ENCODE assay signal across 8 cellular contexts in the genomic region with DNA sequence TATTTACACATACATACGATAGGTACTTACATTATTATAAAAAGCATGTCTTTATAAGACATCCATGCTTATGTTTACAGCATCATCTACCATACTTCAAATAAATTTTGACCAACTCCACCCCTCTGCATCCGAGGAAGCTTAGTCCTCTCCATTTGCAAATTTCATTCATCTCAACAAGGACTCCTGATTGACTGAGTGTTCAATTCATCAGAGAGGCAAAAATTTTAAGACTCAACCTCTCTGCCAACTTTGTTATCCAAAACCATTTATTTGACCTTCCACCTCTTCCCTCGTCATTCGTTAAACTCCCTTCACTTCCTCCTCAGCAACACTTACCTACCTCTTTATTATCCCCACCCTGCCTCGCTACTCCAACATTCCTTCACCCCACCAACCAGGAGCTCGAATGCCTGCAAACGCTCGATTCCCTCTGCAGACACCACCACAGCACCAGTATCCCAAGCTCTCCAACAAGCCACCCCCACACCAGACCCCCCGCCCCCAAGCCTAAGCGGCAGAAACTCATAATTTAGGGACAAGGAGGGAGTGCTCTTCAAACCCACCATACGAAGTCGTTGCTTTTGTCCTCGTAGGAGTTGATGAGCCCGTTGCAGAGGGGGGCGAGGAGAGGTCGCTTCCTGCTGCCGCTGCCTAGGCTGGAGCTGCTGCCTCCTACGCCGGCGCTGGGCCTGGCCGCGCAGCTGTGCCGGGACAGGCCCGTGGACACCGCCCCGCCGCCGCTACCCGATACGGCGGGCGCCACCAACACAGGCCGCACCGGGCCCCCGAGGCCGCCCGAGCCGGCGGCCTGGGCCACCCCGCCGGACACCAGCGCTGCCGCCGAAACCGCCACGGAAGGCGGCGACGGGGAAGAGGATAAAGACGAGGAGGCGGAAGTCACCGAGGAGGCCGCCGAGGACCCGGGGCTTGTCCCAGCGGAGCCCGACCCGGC. TPM values are rescaled to one million over a fixed set of nuclear protein-coding genes. Genes with fewer than 3 reads are reported as not detected.
DNase-seq lines count a peak whose midpoint lies in the region; ATAC-seq and TF ChIP-seq lines count a peak whose summit lies in the region.

No MANE protein-coding gene starts in this region.

- ATAC-seq in GM21528 (IDR thresholded peaks at IDR 0.05; ENCODE audit: low FRiP score, unreplicated experiment) (peak; percentile 20), left lung (peak; percentile 51)

- H3K4me1 Mint-ChIP-seq in T-helper 2 cell treated with Interferon-gamma antibody and Interleukin-4, amounts not matched to agents 5 μg/mL and 100 μg/mL, for 36 hours (ENCODE audit: low read depth) = peaks cover 29% of the 10 kb centered on the region

- no peaks in the 10 kb centered on the region for H3K27me3 Mint-ChIP-seq in T-helper 2 cell treated with Interferon-gamma antibody and Interleukin-4, amounts not matched to agents 5 μg/mL and 100 μg/mL, for 36 hours (ENCODE audit: low read depth)

- H3K9me3 ChIP-seq in HUES48 (ENCODE audit: control insufficient read depth, insufficient read depth, low read length) (no peaks in the 10 kb centered on the region), left lung (no peaks in the 10 kb centered on the region)

- H3K9me3 Mint-ChIP-seq in T-helper 2 cell treated with Interferon-gamma antibody and Interleukin-4, amounts not matched to agents 5 μg/mL and 100 μg/mL, for 36 hours = no peaks in the 10 kb centered on the region

- intact Hi-C loops in left lung (cut with DNase I) = no loop called here

- H3K36me3 ChIP-seq in HUES48 (ENCODE audit: control insufficient read depth, insufficient read depth, low read length) (no peaks in the 10 kb centered on the region), left lung (no peaks in the 10 kb centered on the region)

- peak overlapping the region; percentile 97 for H3K4me3 Mint-ChIP-seq in T-helper 2 cell treated with Interferon-gamma antibody and Interleukin-4, amounts not matched to agents 5 μg/mL and 100 μg/mL, for 36 hours

- H3K27ac Mint-ChIP-seq in T-helper 2 cell treated with Interferon-gamma antibody and Interleukin-4, amounts not matched to agents 5 μg/mL and 100 μg/mL, for 36 hours = peak overlapping the region; percentile 92

- H3K27ac ChIP-seq in HUES48 (ENCODE audit: low read depth, low read length) (peak overlapping the region; percentile 97), left lung (peak overlapping the region; percentile 97 to 99)

- no peak for TF ChIP-seq CTCF in left lung (IDR thresholded peaks at IDR 0.05)

- H3K27me3 ChIP-seq in HUES48 (ENCODE audit: control insufficient read depth, insufficient read depth, low read length) (no peaks in the 10 kb centered on the region), left lung (no peaks in the 10 kb centered on the region)

- H3K4me3 ChIP-seq in HUES48 (ENCODE audit: low read depth, low read length) (peak overlapping the region; percentile 84), left lung (peak overlapping the region; percentile 91 to 95)

- H3K4me1 ChIP-seq in HUES48 (ENCODE audit: control insufficient read depth, insufficient read depth, low read length) (peaks cover 14% of the 10 kb centered on the region; the same call in 1 of the 2 replicates), left lung (peaks cover 5 to 61% of the 10 kb centered on the region in 2 donors)

- peak overlapping the region; percentile 62 for H3K9ac ChIP-seq in HUES48 (ENCODE audit: low read depth, low read length)

- DNase-seq in DMS153 treated with DMSO at 0.1 percent for 48 hours (lab: John Stamatoyannopoulos, UW; ENCODE audit: unreplicated experiment) (peak; percentile 45), DMS153 (lab: John Stamatoyannopoulos, UW) (no peak), dedifferentiated amniotic fluid mesenchymal stem cell (ENCODE audit: extremely low spot score) (peak; percentile 15), left lung (peak; percentile 43 to 92)
- DNase-seq in T-helper 2 cell treated with Interferon-gamma antibody and Interleukin-4, amounts not matched to agents 5 μg/mL and 100 μg/mL, for 36 hours (ENCODE audit: low spot score) = peak; percentile 57
- peak; percentile 5 for DNase-seq in stimulated activated CD8-positive, alpha-beta memory T cell treated with anti-CD3 and anti-CD28 coated beads, Interleukin-12 subunit alpha, Interleukin-12 subunit beta, amount 100 ng/mL, for 1 hour (ENCODE audit: low read depth)

- peaks cover 12% of the 10 kb centered on the region for H3K36me3 Mint-ChIP-seq in T-helper 2 cell treated with Interferon-gamma antibody and Interleukin-4, amounts not matched to agents 5 μg/mL and 100 μg/mL, for 36 hours (ENCODE audit: low read depth)

RNA-seq across cellular contexts. Expression of a gene that starts 0.8 kb away (rescaled TPM):
- total RNA-seq in left lung = 10 to 100 TPM; 42.5 to 49.2 TPM
